Comparison of ENCODE assay signal across 21 cellular contexts in the genomic region with DNA sequence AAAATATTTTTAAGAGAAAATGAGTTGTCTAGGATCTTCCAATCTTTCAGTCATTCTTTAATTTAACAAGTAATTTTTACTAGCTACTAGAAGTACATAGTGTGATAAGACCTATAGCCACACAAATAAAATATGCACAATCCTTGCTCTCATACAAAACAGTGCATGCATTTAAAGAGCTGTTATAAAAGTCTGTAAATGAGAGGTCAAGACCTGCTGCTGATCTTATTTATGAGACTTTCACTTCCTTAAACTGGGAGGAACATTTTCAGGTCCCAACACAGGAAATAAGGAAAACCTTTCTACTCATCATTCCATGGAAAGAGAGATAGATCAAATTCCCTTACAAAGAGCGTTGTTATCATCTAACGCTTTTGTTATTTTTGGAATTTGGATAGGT.
"Had no signal": no experiment of that assay in that cellular context is flagged by ENCODE, and none has a peak within 500 bp of the region (broad histone marks: within the 10 kb centered on the region; RNA-seq: fewer than 3 reads in every experiment).

No MANE protein-coding gene starts in this region.

- DNase-seq: activated CD4-positive, alpha-beta memory T cell treated with anti-CD3 and anti-CD28 coated beads, Interleukin-2, amount 10 ng/mL, durations not matched to agents 7 days and 5 days; activated CD4-positive, alpha-beta T cell treated with anti-CD3 and anti-CD28 coated beads for 1 hour; activated CD4-positive, alpha-beta T cell treated with anti-CD3 and anti-CD28 coated beads, Interleukin-2, amount 10 ng/mL, durations not matched to agents 7 days and 5 days; activated CD8-positive, alpha-beta memory T cell treated with anti-CD3 and anti-CD28 coated beads, Interleukin-2, amount 50 U/mL, for 48 hours; activated gamma-delta T cell; activated naive CD4-positive, alpha-beta T cell treated with anti-CD3 and anti-CD28 coated beads, Interleukin-2, amount 10 ng/mL, durations not matched to agents 7 days and 5 days; activated naive CD8-positive, alpha-beta T cell treated with anti-CD3 and anti-CD28 coated beads, Interleukin-2, amount 10 ng/mL, durations not matched to agents 7 days and 5 days; activated T-cell treated with anti-CD3 and anti-CD28 coated beads, Interleukin-2, amount 50 U/mL, for 24 hours; brain microvascular endothelial cell; cortex of kidney; foreskin fibroblast; head of caudate nucleus; hippocampal formation; left cardiac atrium; mammary epithelial cell; naive B cell; nephron progenitor cell; right lobe of liver; stimulated activated CD4-positive, alpha-beta T cell treated with anti-CD3 and anti-CD28 coated beads, Interleukin-12 subunit alpha, Interleukin-12 subunit beta, amount 100 ng/mL, for 4 hours; stimulated activated CD4-positive, alpha-beta T cell treated with anti-CD3 and anti-CD28 coated beads, Interleukin-4, amount 100 ng/mL, for 1 hour; T1000 had no signal
